In the genomic region with DNA sequence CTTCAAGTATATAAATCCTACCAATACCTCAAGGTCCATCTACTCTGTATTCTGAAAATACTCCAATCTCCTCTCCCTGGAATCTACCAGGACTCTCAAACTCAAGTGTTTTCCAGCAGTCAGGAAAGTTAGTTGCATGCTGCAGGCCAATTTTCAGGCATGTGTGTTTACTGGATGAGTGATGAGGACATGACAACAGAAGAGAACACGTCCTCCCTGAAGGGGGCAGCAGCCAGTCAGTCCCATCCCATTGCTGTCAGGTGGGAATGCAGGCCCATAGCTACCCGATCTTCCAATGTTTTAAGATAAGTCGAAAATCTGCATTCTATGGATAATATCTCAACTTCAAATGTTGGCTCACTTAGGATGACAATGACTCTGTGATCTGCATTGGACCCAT, we compare ENCODE assay signal across 15 cellular contexts.
DNase-seq lines count a peak whose midpoint lies in the region; ATAC-seq and TF ChIP-seq lines count a peak whose summit lies in the region.
"Had no signal": no experiment of that assay in that cellular context is flagged by ENCODE, and none has a peak within 500 bp of the region (broad histone marks: within the 10 kb centered on the region; RNA-seq: fewer than 3 reads in every experiment).

No MANE protein-coding gene starts in this region.

- H3K9me3 ChIP-seq in mammary epithelial cell (replicated peaks; ENCODE audit: insufficient read depth, low read length), result peaks cover 3% of the 10 kb centered on the region
- H3K9me3 ChIP-seq in testis, result no peaks in the 10 kb centered on the region
- no peaks in the 10 kb centered on the region for H3K9me3 ChIP-seq in upper lobe of right lung
- H3K9me3 ChIP-seq: prostate gland, tibial artery had no signal

- DNase-seq in MCF 10A (ENCODE audit: unreplicated experiment) (peak; percentile 53), mammary epithelial cell (no peak), NCI-H82 (lab: John Stamatoyannopoulos, UW) (peak; percentile 48), erythroblast (lab: John Stamatoyannopoulos, UW) (peak; percentile 20 to 32), testis (peak; percentile 33), upper lobe of right lung (no peak)
- DNase-seq in activated CD8-positive, alpha-beta T cell treated with anti-CD3 and anti-CD28 coated beads for 36 hours, result no peak
- DNase-seq: activated T-cell treated with anti-CD3 and anti-CD28 coated beads, Interleukin-2, amount 50 U/mL, for 24 hours; left cardiac atrium; NCI-H510A treated with DMSO at 0.1 percent for 48 hours; tibial artery had no signal

- H3K27me3 ChIP-seq in mammary epithelial cell (ENCODE audit: insufficient read depth, low read length), result no peaks in the 10 kb centered on the region
- no peaks in the 10 kb centered on the region for H3K27me3 ChIP-seq in testis
- H3K27me3 ChIP-seq in upper lobe of right lung, result no peaks in the 10 kb centered on the region
- H3K27me3 ChIP-seq: tibial artery had no signal

- no peak overlapping the region for H3K4me3 Mint-ChIP-seq in MCF 10A (ENCODE audit: unreplicated experiment)
- H3K4me3 Mint-ChIP-seq in activated CD8-positive, alpha-beta T cell treated with anti-CD3 and anti-CD28 coated beads for 36 hours, result no peak overlapping the region
- H3K4me3 Mint-ChIP-seq: activated T-cell treated with anti-CD3 and anti-CD28 coated beads, Interleukin-2, amount 50 U/mL, for 24 hours; B cell; IgD-negative memory B cell had no signal

- CTCF ChIA-PET in MCF 10A (lab: Yijun Ruan, JAX), result interaction anchor here (0.6 kb wide), 3 partner anchors 18 to 497 kb away, joined by 3 to 6 read pairs (median 3); no protein-coding TSS in a partner anchor
- CTCF ChIA-PET in mammary epithelial cell (lab: Charles Lee; ENCODE audit: low non-redundant PET), result interaction anchor here (0.7 kb wide), 1 partner anchor 494 kb away, joined by 3 read pairs; no protein-coding TSS in a partner anchor
- CTCF ChIA-PET in activated CD8-positive, alpha-beta T cell treated with anti-CD3 and anti-CD28 coated beads for 36 hours (lab: Charles Lee), result no interaction called here

- POLR2A ChIA-PET in MCF 10A (lab: Yijun Ruan, JAX), result no interaction called here
- POLR2A ChIA-PET in activated CD8-positive, alpha-beta T cell treated with anti-CD3 and anti-CD28 coated beads for 36 hours (lab: Charles Lee), result no interaction called here

- 42% methylated on average over 2 of the region's 3 CpGs for WGBS in mammary epithelial cell (ENCODE audit: low coverage, missing lambda C conversion rate)
- WGBS in testis, 2 donors, result 65 to 69% methylated on average over 3 of the region's 3 CpGs

- intact Hi-C loops in MCF 10A (cut with micrococcal nuclease) (loop anchor here (5.0 kb wide), 1 partner anchor 627 kb away; no protein-coding TSS in a partner anchor), mammary epithelial cell (cut with micrococcal nuclease) (no loop called here), testis (cut with DNase I; ENCODE audit: low total_unique reads) (no loop called here), upper lobe of right lung (cut with DNase I) (no loop called here)
- intact Hi-C loops in activated CD8-positive, alpha-beta T cell treated with anti-CD3 and anti-CD28 coated beads for 36 hours (cut with micrococcal nuclease), result no loop called here

- no peaks in the 10 kb centered on the region for H3K4me1 Mint-ChIP-seq in MCF 10A (ENCODE audit: insufficient read depth, unreplicated experiment)
- H3K4me1 Mint-ChIP-seq in activated CD8-positive, alpha-beta T cell treated with anti-CD3 and anti-CD28 coated beads for 36 hours (ENCODE audit: low read depth), result no peaks in the 10 kb centered on the region

- H3K36me3 Mint-ChIP-seq in MCF 10A (ENCODE audit: insufficient read depth, unreplicated experiment), result no peaks in the 10 kb centered on the region
- H3K36me3 Mint-ChIP-seq in activated CD8-positive, alpha-beta T cell treated with anti-CD3 and anti-CD28 coated beads for 36 hours (ENCODE audit: low read depth), result no peaks in the 10 kb centered on the region

- BruUV-seq in MCF 10A (replicated peaks; lab: Mats Ljungman, UMichigan) (no TSS peak), mammary epithelial cell (replicated peaks; lab: Mats Ljungman, UMichigan) (no TSS peak)

- no peaks in the 10 kb centered on the region for H3K27me3 Mint-ChIP-seq in MCF 10A (ENCODE audit: insufficient read depth, unreplicated experiment)
- no peaks in the 10 kb centered on the region for H3K27me3 Mint-ChIP-seq in activated CD8-positive, alpha-beta T cell treated with anti-CD3 and anti-CD28 coated beads for 36 hours
- H3K27me3 Mint-ChIP-seq: activated T-cell treated with anti-CD3 and anti-CD28 coated beads, Interleukin-2, amount 50 U/mL, for 24 hours; B cell; IgD-negative memory B cell had no signal

- TF ChIP-seq CTCF in MCF 10A (IDR thresholded peaks at IDR 0.05; ENCODE audit: unreplicated experiment) (peak; percentile 48), mammary epithelial cell (conservative IDR thresholded peaks at IDR 0.05 in 1 of 2, IDR thresholded peaks at IDR 0.05 in 1 of 2; ENCODE audit: extremely low read depth in 1 of 2, insufficient read depth in 1 of 2, low read depth in 1 of 2, low read length in 2 of 2) (peak in 1 of 2 donors; percentile 12), testis (IDR thresholded peaks at IDR 0.05) (no peak), upper lobe of right lung (IDR thresholded peaks at IDR 0.05) (no peak)
- TF ChIP-seq CTCF in activated CD8-positive, alpha-beta T cell treated with anti-CD3 and anti-CD28 coated beads for 36 hours (IDR thresholded peaks at IDR 0.05), result no peak

- ATAC-seq in activated CD8-positive, alpha-beta T cell treated with anti-CD3 and anti-CD28 coated beads for 36 hours, result no peak
- ATAC-seq in GM19324 (IDR thresholded peaks at IDR 0.05; ENCODE audit: low FRiP score, unreplicated experiment), result no peak
- ATAC-seq in upper lobe of right lung, result no peak
- ATAC-seq: left cardiac atrium had no signal

- no peak overlapping the region for H3K9ac ChIP-seq in mammary epithelial cell (ENCODE audit: insufficient read depth, low read length)

- H4K20me1 ChIP-seq in mammary epithelial cell (ENCODE audit: insufficient read depth, low read length), result no peaks in the 10 kb centered on the region

- peaks cover 8% of the 10 kb centered on the region for H3K9me3 Mint-ChIP-seq in MCF 10A (ENCODE audit: unreplicated experiment)
- peaks cover 8% of the 10 kb centered on the region for H3K9me3 Mint-ChIP-seq in activated CD8-positive, alpha-beta T cell treated with anti-CD3 and anti-CD28 coated beads for 36 hours

- H3K4me3 ChIP-seq in mammary epithelial cell (replicated peaks in 1 of 3; ENCODE audit: insufficient read depth in 1 of 3, low read depth in 2 of 3, low read length in 3 of 3) (no peak overlapping the region), testis (no peak overlapping the region), upper lobe of right lung (no peak overlapping the region)
- H3K4me3 ChIP-seq: prostate gland, tibial artery had no signal

- H3K27ac ChIP-seq in mammary epithelial cell (ENCODE audit: insufficient read depth, low read depth, low read length) (no peak overlapping the region), testis (no peak overlapping the region), upper lobe of right lung (no peak overlapping the region)
- H3K27ac ChIP-seq: prostate gland, tibial artery had no signal

- H2AFZ ChIP-seq in mammary epithelial cell (ENCODE audit: low read depth, low read length), result no peak overlapping the region

- no peak overlapping the region for H3K27ac Mint-ChIP-seq in MCF 10A (ENCODE audit: low read depth, unreplicated experiment)
- no peak overlapping the region for H3K27ac Mint-ChIP-seq in activated CD8-positive, alpha-beta T cell treated with anti-CD3 and anti-CD28 coated beads for 36 hours
- H3K27ac Mint-ChIP-seq: activated T-cell treated with anti-CD3 and anti-CD28 coated beads, Interleukin-2, amount 50 U/mL, for 24 hours; B cell; IgD-negative memory B cell had no signal

- no peak overlapping the region for H3K4me2 ChIP-seq in mammary epithelial cell (ENCODE audit: insufficient read depth, low read depth, low read length)

- dilution Hi-C loops in mammary epithelial cell (cut with HindIII; ENCODE audit: low sequenced_read_pairs), result no loop called here

- H3K36me3 ChIP-seq in mammary epithelial cell (ENCODE audit: insufficient read depth, low read length), result no peaks in the 10 kb centered on the region
- no peaks in the 10 kb centered on the region for H3K36me3 ChIP-seq in testis (ENCODE audit: low read depth, missing control alignments)
- no peaks in the 10 kb centered on the region for H3K36me3 ChIP-seq in upper lobe of right lung
- H3K36me3 ChIP-seq: prostate gland, tibial artery had no signal

- in situ Hi-C loops in mammary epithelial cell (cut with MboI; ENCODE audit: low sequenced_read_pairs in 2 of 2), result no loop called here

- no peak for TF ChIP-seq POLR2A in erythroblast (IDR thresholded peaks at IDR 0.05; ENCODE audit: low read length)
- no peak for TF ChIP-seq POLR2A in testis (IDR thresholded peaks at IDR 0.05)

- no peaks in the 10 kb centered on the region for H3K4me1 ChIP-seq in mammary epithelial cell (ENCODE audit: insufficient read depth, low read length)
- H3K4me1 ChIP-seq in testis, result no peaks in the 10 kb centered on the region
- no peaks in the 10 kb centered on the region for H3K4me1 ChIP-seq in upper lobe of right lung
- H3K4me1 ChIP-seq: prostate gland, tibial artery had no signal

- no peaks in the 10 kb centered on the region for H3K79me2 ChIP-seq in mammary epithelial cell (ENCODE audit: insufficient read depth, low read length)

Comparison
In these comparisons a context has a peak if more than half of its experiments do, and no peak if none do; other contexts are left out.
1. DNase-seq: peak in MCF 10A (single experiment), NCI-H82 (single experiment), erythroblast (2 of 2) and testis (single experiment); none in mammary epithelial cell (single experiment), activated CD8-positive, alpha-beta T cell treated with anti-CD3 and anti-CD28 coated beads for 36 hours (single experiment) and upper lobe of right lung (single experiment).